ENCODE assay signal across 22 cellular contexts in the genomic region with DNA sequence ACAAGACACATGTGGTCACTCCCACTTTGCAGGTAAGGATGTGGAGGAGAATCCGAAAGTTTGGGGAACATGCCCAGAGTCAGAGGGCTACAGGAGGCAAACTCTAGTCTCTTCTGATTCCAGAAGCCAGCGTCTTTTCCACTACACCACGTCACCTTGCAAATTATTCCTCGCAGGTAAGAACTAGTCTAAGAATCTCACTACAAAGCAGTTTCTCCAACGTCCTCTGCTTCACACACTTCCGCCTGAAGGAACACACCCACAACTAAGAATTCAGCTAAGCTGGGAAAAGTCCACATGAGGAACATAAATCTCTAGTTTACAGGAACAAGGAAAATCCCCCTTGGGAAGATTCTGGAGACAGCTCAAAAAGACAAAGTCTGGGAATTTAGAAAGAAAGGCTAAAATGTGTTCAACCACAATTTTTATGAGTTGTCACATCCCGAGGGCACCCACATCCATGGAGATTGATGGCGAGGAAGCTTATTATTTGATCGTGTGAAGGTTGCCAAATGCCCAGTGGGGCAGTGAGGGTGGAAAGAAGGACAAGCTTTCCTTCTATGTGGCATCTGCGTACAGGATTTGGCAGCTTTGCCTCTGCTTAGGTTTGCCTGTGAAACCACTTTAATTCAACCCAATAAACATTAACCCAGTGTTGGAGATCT.
"Had no signal": no experiment of that assay in that cellular context is flagged by ENCODE, and none has a peak within 500 bp of the region (broad histone marks: within the 10 kb centered on the region; RNA-seq: fewer than 3 reads in every experiment).

No MANE protein-coding gene starts in this region.

- H3K27ac Mint-ChIP-seq: activated B cell treated with CpG ODN at 0.5 μM for 24 hours; activated CD4-positive, alpha-beta memory T cell treated with anti-CD3 and anti-CD28 coated beads, Interleukin-2, amount 10 ng/mL, durations not matched to agents 7 days and 5 days; activated CD8-positive, alpha-beta memory T cell treated with anti-CD3 and anti-CD28 coated beads, Interleukin-2, amount 10 ng/mL, durations not matched to agents 7 days and 5 days; activated naive CD8-positive, alpha-beta T cell; endodermal cell; progenitor cell of endocrine pancreas; stimulated activated naive CD8-positive, alpha-beta T cell treated with anti-CD3 and anti-CD28 coated beads, Interleukin-15, amount 100 ng/mL, for 72 hours; T-cell had no signal

- ATAC-seq: activated CD8-positive, alpha-beta memory T cell treated with anti-CD3 and anti-CD28 coated beads, Interleukin-2, amount 10 ng/mL, durations not matched to agents 7 days and 5 days; heart right ventricle; lower lobe of right lung; stimulated activated naive CD8-positive, alpha-beta T cell treated with anti-CD3 and anti-CD28 coated beads, Interleukin-15, amount 100 ng/mL, for 72 hours; T-cell had no signal

- H3K27me3 Mint-ChIP-seq: activated B cell treated with CpG ODN at 0.5 μM for 24 hours; activated CD4-positive, alpha-beta memory T cell treated with anti-CD3 and anti-CD28 coated beads, Interleukin-2, amount 10 ng/mL, durations not matched to agents 7 days and 5 days; activated CD8-positive, alpha-beta memory T cell treated with anti-CD3 and anti-CD28 coated beads, Interleukin-2, amount 10 ng/mL, durations not matched to agents 7 days and 5 days; activated naive CD8-positive, alpha-beta T cell; stimulated activated naive CD8-positive, alpha-beta T cell treated with anti-CD3 and anti-CD28 coated beads, Interleukin-15, amount 100 ng/mL, for 72 hours had no signal

- H3K4me3 ChIP-seq: cardiac muscle cell, dorsolateral prefrontal cortex, heart right ventricle, lower lobe of right lung, right atrium auricular region, suprapubic skin, transverse colon, vagina had no signal

- H3K4me1 Mint-ChIP-seq: activated B cell treated with CpG ODN at 0.5 μM for 24 hours; activated CD4-positive, alpha-beta memory T cell treated with anti-CD3 and anti-CD28 coated beads, Interleukin-2, amount 10 ng/mL, durations not matched to agents 7 days and 5 days; activated CD8-positive, alpha-beta memory T cell treated with anti-CD3 and anti-CD28 coated beads, Interleukin-2, amount 10 ng/mL, durations not matched to agents 7 days and 5 days; neural crest cell; stimulated activated naive CD8-positive, alpha-beta T cell treated with anti-CD3 and anti-CD28 coated beads, Interleukin-15, amount 100 ng/mL, for 72 hours; T-cell had no signal

- H3K27me3 ChIP-seq: cardiac muscle cell, right atrium auricular region, suprapubic skin, transverse colon, vagina had no signal

- H3K4me1 ChIP-seq: heart right ventricle, lower lobe of right lung, right atrium auricular region, suprapubic skin had no signal

- H3K27ac ChIP-seq: cardiac muscle cell, dorsolateral prefrontal cortex, heart right ventricle, lower lobe of right lung, right atrium auricular region, suprapubic skin, vagina had no signal

- H3K9me3 ChIP-seq: lower lobe of right lung, suprapubic skin, transverse colon, vagina had no signal

- H3K9me3 Mint-ChIP-seq: activated B cell treated with CpG ODN at 0.5 μM for 24 hours; activated CD4-positive, alpha-beta memory T cell treated with anti-CD3 and anti-CD28 coated beads, Interleukin-2, amount 10 ng/mL, durations not matched to agents 7 days and 5 days had no signal

- H3K36me3 ChIP-seq: cardiac muscle cell, heart right ventricle, lower lobe of right lung, right atrium auricular region, suprapubic skin, transverse colon, vagina had no signal

- DNase-seq: activated B cell treated with CpG ODN at 0.5 μM for 24 hours; activated CD4-positive, alpha-beta memory T cell treated with anti-CD3 and anti-CD28 coated beads, Interleukin-2, amount 10 ng/mL, durations not matched to agents 7 days and 5 days; activated CD4-positive, alpha-beta T cell treated with anti-CD3 and anti-CD28 coated beads for 48 hours; activated CD8-positive, alpha-beta memory T cell treated with anti-CD3 and anti-CD28 coated beads, Interleukin-2, amount 10 ng/mL, durations not matched to agents 7 days and 5 days; amniotic stem cell; dorsolateral prefrontal cortex; endodermal cell; heart right ventricle; lower lobe of right lung; midbrain; stimulated activated CD4-positive, alpha-beta T cell treated with anti-CD3 and anti-CD28 coated beads, Interleukin-15, amount 100 ng/mL, for 24 hours; stimulated activated CD4-positive, alpha-beta T cell treated with anti-CD3 and anti-CD28 coated beads, Interleukin-2, amount 100 ng/mL, for 48 hours; stimulated activated naive CD8-positive, alpha-beta T cell treated with anti-CD3 and anti-CD28 coated beads, Interleukin-15, amount 100 ng/mL, for 72 hours; T-cell; transverse colon had no signal

- H3K36me3 Mint-ChIP-seq: activated CD8-positive, alpha-beta memory T cell treated with anti-CD3 and anti-CD28 coated beads, Interleukin-2, amount 10 ng/mL, durations not matched to agents 7 days and 5 days; activated naive CD8-positive, alpha-beta T cell; T-cell had no signal

- H3K4me3 Mint-ChIP-seq: activated B cell treated with CpG ODN at 0.5 μM for 24 hours; activated CD4-positive, alpha-beta memory T cell treated with anti-CD3 and anti-CD28 coated beads, Interleukin-2, amount 10 ng/mL, durations not matched to agents 7 days and 5 days; activated CD8-positive, alpha-beta memory T cell treated with anti-CD3 and anti-CD28 coated beads, Interleukin-2, amount 10 ng/mL, durations not matched to agents 7 days and 5 days; activated naive CD8-positive, alpha-beta T cell; endodermal cell; neural crest cell; stimulated activated naive CD8-positive, alpha-beta T cell treated with anti-CD3 and anti-CD28 coated beads, Interleukin-15, amount 100 ng/mL, for 72 hours; T-cell had no signal
